ENCODE assay signal across 8 cellular contexts in the genomic region with DNA sequence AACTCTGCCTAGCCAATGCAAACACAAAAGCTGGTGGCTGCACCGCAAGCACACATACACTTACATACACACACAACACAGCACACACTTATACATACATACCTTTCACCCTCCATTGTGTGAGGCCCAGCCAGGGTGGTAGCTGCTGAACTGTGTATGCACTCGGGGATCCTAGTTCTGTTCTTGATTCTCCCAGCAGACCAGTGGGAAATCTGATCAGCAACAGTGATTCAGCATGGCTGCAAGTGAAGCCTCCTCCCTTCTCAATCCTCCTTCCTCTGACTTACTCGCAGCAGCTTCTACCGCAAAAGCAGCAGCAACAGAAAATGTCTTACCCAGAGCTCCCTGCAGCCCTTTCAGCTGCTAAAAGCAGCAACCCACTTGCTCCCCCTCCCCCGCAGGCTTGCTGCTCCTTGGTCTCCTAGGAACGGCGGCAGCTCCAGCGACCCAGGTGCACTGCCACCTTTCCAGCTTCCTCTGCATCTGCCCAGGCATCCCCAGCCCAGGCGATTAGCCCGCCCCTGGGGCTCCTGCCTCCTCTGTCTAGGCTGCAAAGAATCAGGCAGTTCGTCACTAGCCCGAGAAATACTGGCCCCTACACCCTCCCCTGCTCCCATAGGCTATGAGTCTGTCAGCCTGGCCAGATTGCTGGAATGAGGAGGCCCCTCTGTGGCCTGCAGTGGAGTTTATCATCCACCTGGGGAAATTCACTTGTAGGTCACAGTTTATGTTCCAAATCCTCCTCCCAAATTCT. TPM values are rescaled to one million over a fixed set of nuclear protein-coding genes. Genes with fewer than 3 reads are reported as not detected.
A peak's percentile ranks its signal among the peaks of the same experiment; 100 is the strongest.
DNase-seq lines count a peak whose midpoint lies in the region; ATAC-seq and TF ChIP-seq lines count a peak whose summit lies in the region.

A gene with protein sequence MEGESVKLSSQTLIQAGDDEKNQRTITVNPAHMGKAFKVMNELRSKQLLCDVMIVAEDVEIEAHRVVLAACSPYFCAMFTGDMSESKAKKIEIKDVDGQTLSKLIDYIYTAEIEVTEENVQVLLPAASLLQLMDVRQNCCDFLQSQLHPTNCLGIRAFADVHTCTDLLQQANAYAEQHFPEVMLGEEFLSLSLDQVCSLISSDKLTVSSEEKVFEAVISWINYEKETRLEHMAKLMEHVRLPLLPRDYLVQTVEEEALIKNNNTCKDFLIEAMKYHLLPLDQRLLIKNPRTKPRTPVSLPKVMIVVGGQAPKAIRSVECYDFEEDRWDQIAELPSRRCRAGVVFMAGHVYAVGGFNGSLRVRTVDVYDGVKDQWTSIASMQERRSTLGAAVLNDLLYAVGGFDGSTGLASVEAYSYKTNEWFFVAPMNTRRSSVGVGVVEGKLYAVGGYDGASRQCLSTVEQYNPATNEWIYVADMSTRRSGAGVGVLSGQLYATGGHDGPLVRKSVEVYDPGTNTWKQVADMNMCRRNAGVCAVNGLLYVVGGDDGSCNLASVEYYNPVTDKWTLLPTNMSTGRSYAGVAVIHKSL (minus strand): TSS at position 559 of the 754 bp plus-strand sequence. CDS start 443 bp downstream, at position 116.

- no peaks in the 10 kb centered on the region for H4K20me1 ChIP-seq in DND-41 (ENCODE audit: insufficient read depth, low read length)

- peak; percentile 79 for DNase-seq in DND-41
- DNase-seq in NCI-H1092 (lab: John Stamatoyannopoulos, UW) = peak; percentile 11
- peak; percentile 60 for DNase-seq in activated CD4-positive, alpha-beta T cell treated with anti-CD3 and anti-CD28 coated beads, Interleukin-2, amount 10 ng/mL, durations not matched to agents 7 days and 5 days
- DNase-seq in lower lobe of right lung = peak; percentile 46
- DNase-seq in stimulated activated naive CD8-positive, alpha-beta T cell treated with anti-CD3 and anti-CD28 coated beads, Interleukin-15, Interleukin-2, amounts not matched to agents 100 U/mL and 50 U/mL, for 24 hours = peak; percentile 50
- no peak for DNase-seq in SKM-1 (lab: John Stamatoyannopoulos, UW; ENCODE audit: unreplicated experiment)

- H3K4me1 ChIP-seq in DND-41 (ENCODE audit: insufficient read depth, low read length) = peaks cover 27% of the 10 kb centered on the region
- peaks cover 32% of the 10 kb centered on the region for H3K4me1 ChIP-seq in endocrine pancreas (ENCODE audit: control insufficient read depth, insufficient read depth, low read length)
- peaks cover 30% of the 10 kb centered on the region for H3K4me1 ChIP-seq in lower lobe of right lung

- peak within 1 kb of the TSS; percentile 30 to 81 for H3K4me3 ChIP-seq in DND-41 (ENCODE audit: low read depth in 1 of 2, low read length in 2 of 2)
- H3K4me3 ChIP-seq in endocrine pancreas (ENCODE audit: control insufficient read depth, insufficient read depth, low read length) = peak within 1 kb of the TSS; percentile 75
- peak within 1 kb of the TSS; percentile 48 for H3K4me3 ChIP-seq in lower lobe of right lung

- peaks cover 35% of the 10 kb centered on the region for H3K4me1 Mint-ChIP-seq in activated CD4-positive, alpha-beta T cell treated with anti-CD3 and anti-CD28 coated beads, Interleukin-2, amount 10 ng/mL, durations not matched to agents 7 days and 5 days

- peaks cover 30% of the 10 kb centered on the region for H3K36me3 Mint-ChIP-seq in activated CD4-positive, alpha-beta T cell treated with anti-CD3 and anti-CD28 coated beads, Interleukin-2, amount 10 ng/mL, durations not matched to agents 7 days and 5 days (ENCODE audit: low read depth)

- peaks cover 6% of the 10 kb centered on the region for H3K27me3 ChIP-seq in DND-41 (ENCODE audit: insufficient read depth, low read length, poor library complexity)
- H3K27me3 ChIP-seq in endocrine pancreas (ENCODE audit: control insufficient read depth, insufficient read depth, low read length) = no peaks in the 10 kb centered on the region
- H3K27me3 ChIP-seq in lower lobe of right lung (ENCODE audit: low read depth) = no peaks in the 10 kb centered on the region

- CTCF ChIA-PET in activated CD4-positive, alpha-beta T cell treated with anti-CD3 and anti-CD28 coated beads, Interleukin-2, amount 10 ng/mL, durations not matched to agents 7 days and 5 days (lab: Charles Lee) = interaction anchor here (0.8 to 2.2 kb wide), 5 partner anchors 10 to 75 kb away, joined by 3 to 7 read pairs (median 4); a partner anchor contains a TSS

- intact Hi-C loops in lower lobe of right lung (cut with DNase I) = no loop called here

- H3K9me3 Mint-ChIP-seq in activated CD4-positive, alpha-beta T cell treated with anti-CD3 and anti-CD28 coated beads, Interleukin-2, amount 10 ng/mL, durations not matched to agents 7 days and 5 days = peaks cover 7% of the 10 kb centered on the region

- peak within 1 kb of the TSS; percentile 68 for H2AFZ ChIP-seq in DND-41 (ENCODE audit: low read depth, low read length)

- H3K27ac Mint-ChIP-seq in activated CD4-positive, alpha-beta T cell treated with anti-CD3 and anti-CD28 coated beads, Interleukin-2, amount 10 ng/mL, durations not matched to agents 7 days and 5 days = no peak within 1 kb of the TSS

- H3K79me2 ChIP-seq in DND-41 (ENCODE audit: insufficient read depth, low read length) = peaks cover 5% of the 10 kb centered on the region; the same call in 1 of the 2 replicates

- H3K9ac ChIP-seq in DND-41 (ENCODE audit: low read depth, low read length) (peak within 1 kb of the TSS; percentile 59), endocrine pancreas (ENCODE audit: control insufficient read depth, insufficient read depth, low read length) (peak within 1 kb of the TSS; percentile 74)

- H3K9me3 ChIP-seq in DND-41 (ENCODE audit: insufficient read depth, low read length, severe bottlenecking) = no peaks in the 10 kb centered on the region
- H3K9me3 ChIP-seq in endocrine pancreas (ENCODE audit: control insufficient read depth, low read length) = no peaks in the 10 kb centered on the region
- no peaks in the 10 kb centered on the region for H3K9me3 ChIP-seq in lower lobe of right lung

- no peaks in the 10 kb centered on the region for H3K27me3 Mint-ChIP-seq in activated CD4-positive, alpha-beta T cell treated with anti-CD3 and anti-CD28 coated beads, Interleukin-2, amount 10 ng/mL, durations not matched to agents 7 days and 5 days

- POLR2A ChIA-PET in activated CD4-positive, alpha-beta T cell treated with anti-CD3 and anti-CD28 coated beads, Interleukin-2, amount 10 ng/mL, durations not matched to agents 7 days and 5 days (lab: Charles Lee) = interaction anchor here (1.0 kb wide), 1 partner anchor 18 kb away, joined by 4 read pairs; no protein-coding TSS in a partner anchor

- H3K4me2 ChIP-seq in DND-41 (ENCODE audit: insufficient read depth, low read length) = peak within 1 kb of the TSS; percentile 67

- H3K36me3 ChIP-seq in DND-41 (ENCODE audit: insufficient read depth, low read length) (no peaks in the 10 kb centered on the region), endocrine pancreas (ENCODE audit: control insufficient read depth, insufficient read depth, low read length) (no peaks in the 10 kb centered on the region), lower lobe of right lung (no peaks in the 10 kb centered on the region)

- peak; percentile 80 for ATAC-seq in DND-41 (ENCODE audit: insufficient read depth, low read depth)
- ATAC-seq in GM21515 (IDR thresholded peaks at IDR 0.05; ENCODE audit: unreplicated experiment) = peak; percentile 68
- ATAC-seq in lower lobe of right lung = peak; percentile 59 to 62
- peak; percentile 58 for ATAC-seq in stimulated activated naive CD8-positive, alpha-beta T cell treated with anti-CD3 and anti-CD28 coated beads, Interleukin-15, Interleukin-2, amounts not matched to agents 100 U/mL and 50 U/mL, for 24 hours

- no peak within 1 kb of the TSS for H3K4me3 Mint-ChIP-seq in activated CD4-positive, alpha-beta T cell treated with anti-CD3 and anti-CD28 coated beads, Interleukin-2, amount 10 ng/mL, durations not matched to agents 7 days and 5 days

- TF ChIP-seq CTCF in DND-41 (IDR thresholded peaks at IDR 0.05; ENCODE audit: borderline replicate concordance, extremely low read depth, low read length, poor library complexity, severe bottlenecking) (no peak), lower lobe of right lung (IDR thresholded peaks at IDR 0.05) (no peak)

- H3K27ac ChIP-seq in DND-41 (ENCODE audit: low read length) (peak within 1 kb of the TSS; percentile 80), lower lobe of right lung (peak within 1 kb of the TSS; percentile 42)

RNA-seq across cellular contexts. Expression of the gene that starts here (rescaled TPM):
- total RNA-seq in activated CD4-positive, alpha-beta T cell treated with anti-CD3 and anti-CD28 coated beads, Interleukin-2, amount 10 ng/mL, durations not matched to agents 7 days and 5 days = 10 to 100 TPM; 24.1 to 27.1 TPM
- 6.7 TPM for total RNA-seq in lower lobe of right lung
